Comparison of ENCODE assay signal across 1 cellular context in the genomic region with DNA sequence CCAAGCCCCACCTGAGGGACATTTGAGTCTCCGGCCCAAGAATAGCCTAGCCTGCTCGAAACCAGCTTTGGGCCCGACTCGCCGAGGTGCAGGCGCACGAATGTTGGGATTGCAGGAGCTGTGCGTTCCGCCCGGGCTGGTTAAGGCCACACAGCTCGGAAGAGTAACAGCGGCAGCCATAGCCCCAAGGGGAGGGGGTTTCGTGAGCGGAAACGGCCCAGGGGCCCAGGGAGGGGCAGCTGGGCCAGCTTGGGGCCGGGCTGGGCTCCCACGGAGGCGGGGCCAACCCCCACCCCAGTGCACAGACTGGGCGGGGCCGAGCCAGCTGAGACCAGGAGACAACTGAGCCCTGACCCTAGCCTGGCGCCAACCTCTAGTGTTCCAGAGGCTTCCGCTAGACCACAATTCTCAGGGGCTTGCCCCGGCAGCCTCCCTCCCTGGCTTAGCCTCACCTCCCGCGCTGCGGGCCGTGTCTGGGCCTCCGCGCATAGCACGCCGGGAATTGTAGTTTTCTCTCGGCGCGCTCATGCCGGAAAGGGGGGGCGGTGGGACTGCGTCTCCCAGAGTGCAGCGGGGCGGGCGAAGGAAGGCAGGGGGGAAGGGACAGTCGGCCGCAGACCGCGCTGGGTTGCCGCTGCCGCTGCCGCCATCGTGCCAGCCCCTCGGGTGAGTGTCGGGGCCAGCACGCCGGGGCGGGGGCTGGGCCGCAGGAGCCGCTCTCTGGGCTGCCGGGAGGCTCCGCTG.
A peak's percentile ranks its signal among the peaks of the same experiment; 100 is the strongest.
TF ChIP-seq lines count a peak whose summit lies in the region.

Gene NUTF2 (plus strand): TSS at position 614 of the 744 bp plus-strand sequence. CDS start 18,198 bp downstream, outside the sequence.

TF ChIP-seq in HepG2, 621 proteins besides CTCF, POLR2A, EP300 and RAD21 (continued from another document and continues in another):
- TF ChIP-seq, protein P1, sequence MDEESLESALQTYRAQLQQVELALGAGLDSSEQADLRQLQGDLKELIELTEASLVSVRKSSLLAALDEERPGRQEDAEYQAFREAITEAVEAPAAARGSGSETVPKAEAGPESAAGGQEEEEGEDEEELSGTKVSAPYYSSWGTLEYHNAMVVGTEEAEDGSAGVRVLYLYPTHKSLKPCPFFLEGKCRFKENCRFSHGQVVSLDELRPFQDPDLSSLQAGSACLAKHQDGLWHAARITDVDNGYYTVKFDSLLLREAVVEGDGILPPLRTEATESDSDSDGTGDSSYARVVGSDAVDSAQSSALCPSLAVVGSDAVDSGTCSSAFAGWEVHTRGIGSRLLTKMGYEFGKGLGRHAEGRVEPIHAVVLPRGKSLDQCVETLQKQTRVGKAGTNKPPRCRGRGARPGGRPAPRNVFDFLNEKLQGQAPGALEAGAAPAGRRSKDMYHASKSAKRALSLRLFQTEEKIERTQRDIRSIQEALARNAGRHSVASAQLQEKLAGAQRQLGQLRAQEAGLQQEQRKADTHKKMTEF (CRISPR knock-in tag; IDR thresholded peaks at IDR 0.05) = peak; percentile 97
- TF ChIP-seq IKZF4 (CRISPR knock-in tag; IDR thresholded peaks at IDR 0.05; ENCODE audit: borderline replicate concordance, low read depth, not compliant biosample characterization) (peak; percentile 58), KDM3A (CRISPR knock-in tag; IDR thresholded peaks at IDR 0.05; ENCODE audit: low read depth) (peak; percentile 85), NBN (conservative IDR thresholded peaks at IDR 0.05) (no peak), ZBTB4 (CRISPR knock-in tag; IDR thresholded peaks at IDR 0.05; ENCODE audit: borderline replicate concordance) (0 out of 2 replicates have a peak, but pooled peaks have one; percentile 57), NKX3-1 (CRISPR knock-in tag; IDR thresholded peaks at IDR 0.05) (peak; percentile 40), ZNF652 (CRISPR knock-in tag; IDR thresholded peaks at IDR 0.05; ENCODE audit: borderline replicate concordance, low read depth) (no peak), DPF2 (CRISPR knock-in tag; IDR thresholded peaks at IDR 0.05; ENCODE audit: borderline replicate concordance, low read depth) (peak; percentile 21; the same call in 1 of the 2 replicates), ZNF282 (IDR thresholded peaks at IDR 0.05; ENCODE audit: partially characterized antibody) (no peak), ZBTB7A (CRISPR knock-in tag; IDR thresholded peaks at IDR 0.05) (peak; percentile 80), SAFB2 (CRISPR knock-in tag; IDR thresholded peaks at IDR 0.05; ENCODE audit: borderline replicate concordance, low read depth) (peak; percentile 72; the same call in 1 of the 2 replicates), TEAD3 (CRISPR knock-in tag; optimal IDR thresholded peaks at IDR 0.05; ENCODE audit: borderline replicate concordance) (peak; percentile 66), HDAC2 (CRISPR knock-in tag; IDR thresholded peaks at IDR 0.05) (peak; percentile 87), ZNF710 (CRISPR knock-in tag; IDR thresholded peaks at IDR 0.05; ENCODE audit: borderline replicate concordance) (no peak), TARDBP (CRISPR knock-in tag; IDR thresholded peaks at IDR 0.05) (peak; percentile 97), NFIC (IDR thresholded peaks at IDR 0.05; ENCODE audit: low read length) (no peak), TMF1 (CRISPR knock-in tag; IDR thresholded peaks at IDR 0.05; ENCODE audit: low read depth) (peak; percentile 63; the same call in 1 of the 2 replicates), RBM39 (IDR thresholded peaks at IDR 0.05; ENCODE audit: low read depth, low read length, poor library complexity, severe bottlenecking) (peak; percentile 81), KLF13 (CRISPR knock-in tag; IDR thresholded peaks at IDR 0.05) (peak; percentile 67; the same call in 1 of the 2 replicates), SYNCRIP (IDR thresholded peaks at IDR 0.05; ENCODE audit: insufficient read depth, low read depth, low read length) (no peak), ZNF430 (CRISPR knock-in tag; IDR thresholded peaks at IDR 0.05) (peak; percentile 91), PHF21A (CRISPR knock-in tag; IDR thresholded peaks at IDR 0.05) (peak; percentile 98), MED8 (CRISPR knock-in tag; IDR thresholded peaks at IDR 0.05; ENCODE audit: insufficient replicate concordance) (peak; percentile 40), TAF1 (CRISPR knock-in tag; IDR thresholded peaks at IDR 0.05) (peak; percentile 71), SALL1 (CRISPR knock-in tag; IDR thresholded peaks at IDR 0.05) (peak; percentile 88), IRF1 (CRISPR knock-in tag; IDR thresholded peaks at IDR 0.05; ENCODE audit: low read depth) (peak; percentile 72; the same call in 1 of the 2 replicates), ZNF317 (CRISPR knock-in tag; IDR thresholded peaks at IDR 0.05) (peak; percentile 78), ZNF713 (CRISPR knock-in tag; IDR thresholded peaks at IDR 0.05) (0 out of 2 replicates have a peak, but pooled peaks have one; percentile 81), CBX2 (IDR thresholded peaks at IDR 0.05; ENCODE audit: low read depth, low read length) (no peak), CBX2 (CRISPR knock-in tag; IDR thresholded peaks at IDR 0.05; ENCODE audit: low read depth) (peak; percentile 88), FIP1L1 (IDR thresholded peaks at IDR 0.05; ENCODE audit: borderline replicate concordance, insufficient read depth, low read depth, low read length) (no peak), KLF12 (CRISPR knock-in tag; IDR thresholded peaks at IDR 0.05; ENCODE audit: borderline replicate concordance) (no peak; the same call in 1 of the 2 replicates), ZNF101 (CRISPR knock-in tag; IDR thresholded peaks at IDR 0.05; ENCODE audit: borderline replicate concordance, low read depth) (no peak), ZNF556 (CRISPR knock-in tag; IDR thresholded peaks at IDR 0.05; ENCODE audit: borderline replicate concordance) (peak; percentile 90; the same call in 1 of the 2 replicates)
- TF ChIP-seq, protein P2, sequence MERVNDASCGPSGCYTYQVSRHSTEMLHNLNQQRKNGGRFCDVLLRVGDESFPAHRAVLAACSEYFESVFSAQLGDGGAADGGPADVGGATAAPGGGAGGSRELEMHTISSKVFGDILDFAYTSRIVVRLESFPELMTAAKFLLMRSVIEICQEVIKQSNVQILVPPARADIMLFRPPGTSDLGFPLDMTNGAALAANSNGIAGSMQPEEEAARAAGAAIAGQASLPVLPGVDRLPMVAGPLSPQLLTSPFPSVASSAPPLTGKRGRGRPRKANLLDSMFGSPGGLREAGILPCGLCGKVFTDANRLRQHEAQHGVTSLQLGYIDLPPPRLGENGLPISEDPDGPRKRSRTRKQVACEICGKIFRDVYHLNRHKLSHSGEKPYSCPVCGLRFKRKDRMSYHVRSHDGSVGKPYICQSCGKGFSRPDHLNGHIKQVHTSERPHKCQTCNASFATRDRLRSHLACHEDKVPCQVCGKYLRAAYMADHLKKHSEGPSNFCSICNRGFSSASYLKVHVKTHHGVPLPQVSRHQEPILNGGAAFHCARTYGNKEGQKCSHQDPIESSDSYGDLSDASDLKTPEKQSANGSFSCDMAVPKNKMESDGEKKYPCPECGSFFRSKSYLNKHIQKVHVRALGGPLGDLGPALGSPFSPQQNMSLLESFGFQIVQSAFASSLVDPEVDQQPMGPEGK (CRISPR knock-in tag; IDR thresholded peaks at IDR 0.05) = peak; percentile 97
- TF ChIP-seq, protein P3, sequence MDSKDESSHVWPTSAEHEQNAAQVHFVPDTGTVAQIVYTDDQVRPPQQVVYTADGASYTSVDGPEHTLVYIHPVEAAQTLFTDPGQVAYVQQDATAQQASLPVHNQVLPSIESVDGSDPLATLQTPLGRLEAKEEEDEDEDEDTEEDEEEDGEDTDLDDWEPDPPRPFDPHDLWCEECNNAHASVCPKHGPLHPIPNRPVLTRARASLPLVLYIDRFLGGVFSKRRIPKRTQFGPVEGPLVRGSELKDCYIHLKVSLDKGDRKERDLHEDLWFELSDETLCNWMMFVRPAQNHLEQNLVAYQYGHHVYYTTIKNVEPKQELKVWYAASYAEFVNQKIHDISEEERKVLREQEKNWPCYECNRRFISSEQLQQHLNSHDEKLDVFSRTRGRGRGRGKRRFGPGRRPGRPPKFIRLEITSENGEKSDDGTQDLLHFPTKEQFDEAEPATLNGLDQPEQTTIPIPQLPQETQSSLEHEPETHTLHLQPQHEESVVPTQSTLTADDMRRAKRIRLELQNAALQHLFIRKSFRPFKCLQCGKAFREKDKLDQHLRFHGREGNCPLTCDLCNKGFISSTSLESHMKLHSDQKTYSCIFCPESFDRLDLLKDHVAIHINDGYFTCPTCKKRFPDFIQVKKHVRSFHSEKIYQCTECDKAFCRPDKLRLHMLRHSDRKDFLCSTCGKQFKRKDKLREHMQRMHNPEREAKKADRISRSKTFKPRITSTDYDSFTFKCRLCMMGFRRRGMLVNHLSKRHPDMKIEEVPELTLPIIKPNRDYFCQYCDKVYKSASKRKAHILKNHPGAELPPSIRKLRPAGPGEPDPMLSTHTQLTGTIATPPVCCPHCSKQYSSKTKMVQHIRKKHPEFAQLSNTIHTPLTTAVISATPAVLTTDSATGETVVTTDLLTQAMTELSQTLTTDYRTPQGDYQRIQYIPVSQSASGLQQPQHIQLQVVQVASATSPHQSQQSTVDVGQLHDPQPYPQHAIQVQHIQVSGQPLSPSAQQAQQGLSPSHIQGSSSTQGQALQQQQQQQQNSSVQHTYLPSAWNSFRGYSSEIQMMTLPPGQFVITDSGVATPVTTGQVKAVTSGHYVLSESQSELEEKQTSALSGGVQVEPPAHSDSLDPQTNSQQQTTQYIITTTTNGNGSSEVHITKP (CRISPR knock-in tag; IDR thresholded peaks at IDR 0.05; ENCODE audit: low read depth) = peak; percentile 92
- TF ChIP-seq, protein P4, sequence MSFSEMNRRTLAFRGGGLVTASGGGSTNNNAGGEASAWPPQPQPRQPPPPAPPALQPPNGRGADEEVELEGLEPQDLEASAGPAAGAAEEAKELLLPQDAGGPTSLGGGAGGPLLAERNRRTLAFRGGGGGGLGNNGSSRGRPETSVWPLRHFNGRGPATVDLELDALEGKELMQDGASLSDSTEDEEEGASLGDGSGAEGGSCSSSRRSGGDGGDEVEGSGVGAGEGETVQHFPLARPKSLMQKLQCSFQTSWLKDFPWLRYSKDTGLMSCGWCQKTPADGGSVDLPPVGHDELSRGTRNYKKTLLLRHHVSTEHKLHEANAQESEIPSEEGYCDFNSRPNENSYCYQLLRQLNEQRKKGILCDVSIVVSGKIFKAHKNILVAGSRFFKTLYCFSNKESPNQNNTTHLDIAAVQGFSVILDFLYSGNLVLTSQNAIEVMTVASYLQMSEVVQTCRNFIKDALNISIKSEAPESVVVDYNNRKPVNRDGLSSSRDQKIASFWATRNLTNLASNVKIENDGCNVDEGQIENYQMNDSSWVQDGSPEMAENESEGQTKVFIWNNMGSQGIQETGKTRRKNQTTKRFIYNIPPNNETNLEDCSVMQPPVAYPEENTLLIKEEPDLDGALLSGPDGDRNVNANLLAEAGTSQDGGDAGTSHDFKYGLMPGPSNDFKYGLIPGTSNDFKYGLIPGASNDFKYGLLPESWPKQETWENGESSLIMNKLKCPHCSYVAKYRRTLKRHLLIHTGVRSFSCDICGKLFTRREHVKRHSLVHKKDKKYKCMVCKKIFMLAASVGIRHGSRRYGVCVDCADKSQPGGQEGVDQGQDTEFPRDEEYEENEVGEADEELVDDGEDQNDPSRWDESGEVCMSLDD (CRISPR knock-in tag; IDR thresholded peaks at IDR 0.05; ENCODE audit: borderline replicate concordance) = peak; percentile 51; the same call in 1 of the 2 replicates
